ENCODE assay signal across 15 cellular contexts in genomic region chr7:102248081-102248455, GRCh38. TPM values are rescaled to one million over a fixed set of nuclear protein-coding genes. Genes with fewer than 3 reads are reported as not detected.
DNase-seq lines count a peak whose midpoint lies in the region; ATAC-seq and TF ChIP-seq lines count a peak whose summit lies in the region.
"Had no signal": no experiment of that assay in that cellular context is flagged by ENCODE, and none has a peak within 500 bp of the region (broad histone marks: within the 10 kb centered on the region; RNA-seq: fewer than 3 reads in every experiment).

No MANE protein-coding gene starts in this region.

- no peak overlapping the region for H2AK5ac ChIP-seq in mesendoderm (ENCODE audit: low read length)

- no peak overlapping the region for H3K4me2 ChIP-seq in mesendoderm (ENCODE audit: low read length)
- H3K4me2 ChIP-seq: BLaER1 treated with 17β-estradiol and CSF1 and Interleukin-3, amounts not matched to agents 10 nM and 100 nM had no signal

- WGBS in iPS DF 6.9 (ENCODE audit: insufficient coverage, insufficient read length): no CpG with 5 or more reads among the region's 14 CpGs
- no CpG with 5 or more reads among the region's 14 CpGs for WGBS in mesendoderm (ENCODE audit: extremely low coverage, insufficient coverage, low lambda C conversion rate)
- WGBS in testis, 2 donors: 61 to 77% methylated on average over 11 to 14 of the region's 14 CpGs

- POLR2A ChIA-PET in CD8-positive, alpha-beta memory T cell (lab: Charles Lee): no interaction called here

- H3K27me3 Mint-ChIP-seq in stimulated activated naive CD8-positive, alpha-beta T cell treated with anti-CD3 and anti-CD28 coated beads, Interleukin-15, amount 100 ng/mL, for 72 hours: no peaks in the 10 kb centered on the region
- no peaks in the 10 kb centered on the region for H3K27me3 Mint-ChIP-seq in T-helper 2 cell treated with Interferon-gamma antibody and Interleukin-4, amounts not matched to agents 5 μg/mL and 100 μg/mL, for 36 hours (ENCODE audit: low read depth)
- peaks cover 0 to 3% (median 2%) of the 10 kb centered on the region in 3 donors for H3K27me3 Mint-ChIP-seq in CD14-positive monocyte (ENCODE audit: low read depth in 3 of 3)
- H3K27me3 Mint-ChIP-seq in CD8-positive, alpha-beta memory T cell: no peaks in the 10 kb centered on the region
- H3K27me3 Mint-ChIP-seq: B cell; CD4-positive, CD25-positive, alpha-beta regulatory T cell had no signal

- no peak overlapping the region for H2BK5ac ChIP-seq in mesendoderm (ENCODE audit: low read length)

- intact Hi-C loops in testis (cut with DNase I; ENCODE audit: low total_unique reads): no loop called here
- intact Hi-C loops in CD14-positive monocyte (cut with micrococcal nuclease): no loop called here

- no peak for TF ChIP-seq POLR2A in testis (IDR thresholded peaks at IDR 0.05)

- H3K9me3 ChIP-seq in iPS DF 6.9 (ENCODE audit: control insufficient read depth, insufficient read depth, low read length): no peaks in the 10 kb centered on the region
- H3K9me3 ChIP-seq in testis: no peaks in the 10 kb centered on the region
- H3K9me3 ChIP-seq in CD8-positive, alpha-beta memory T cell (ENCODE audit: low read length): no peaks in the 10 kb centered on the region
- H3K9me3 ChIP-seq: BLaER1 treated with 17β-estradiol and CSF1 and Interleukin-3, amounts not matched to agents 10 nM and 100 nM; Caco-2 had no signal

- H3K27me3 ChIP-seq in iPS DF 6.9 (ENCODE audit: control insufficient read depth, insufficient read depth, low read length) (no peaks in the 10 kb centered on the region), mesendoderm (ENCODE audit: insufficient read depth, low read length, poor library complexity) (no peaks in the 10 kb centered on the region), testis (no peaks in the 10 kb centered on the region)
- H3K27me3 ChIP-seq in CD8-positive, alpha-beta memory T cell (ENCODE audit: insufficient read depth, low read length, poor library complexity, severe bottlenecking): no peaks in the 10 kb centered on the region
- H3K27me3 ChIP-seq: BLaER1 treated with 17β-estradiol and CSF1 and Interleukin-3, amounts not matched to agents 10 nM and 100 nM had no signal

- TF ChIP-seq CTCF in testis (IDR thresholded peaks at IDR 0.05) (no peak), CD14-positive monocyte (IDR thresholded peaks at IDR 0.05) (no peak)

- ATAC-seq in stimulated activated naive CD8-positive, alpha-beta T cell treated with anti-CD3 and anti-CD28 coated beads, Interleukin-15, amount 100 ng/mL, for 72 hours: peak; percentile 34
- ATAC-seq in stimulated activated naive CD8-positive, alpha-beta T cell treated with anti-CD3 and anti-CD28 coated beads, Interleukin-15, Interleukin-2, amounts not matched to agents 100 U/mL and 50 U/mL, for 24 hours: no peak
- ATAC-seq: HepG2 had no signal

- H3K36me3 Mint-ChIP-seq in T-helper 2 cell treated with Interferon-gamma antibody and Interleukin-4, amounts not matched to agents 5 μg/mL and 100 μg/mL, for 36 hours (ENCODE audit: low read depth): peaks cover 3% of the 10 kb centered on the region
- peaks cover 49 to 83% of the 10 kb centered on the region in 2 donors for H3K36me3 Mint-ChIP-seq in CD14-positive monocyte
- peaks cover 5 to 39% (median 10%) of the 10 kb centered on the region in 3 donors for H3K36me3 Mint-ChIP-seq in CD8-positive, alpha-beta memory T cell

- no peaks in the 10 kb centered on the region for H3K79me2 ChIP-seq in mesendoderm (ENCODE audit: control insufficient read depth, insufficient read depth, low read length)

- H4K8ac ChIP-seq in mesendoderm (ENCODE audit: low read depth, low read length): no peak overlapping the region

- H2BK15ac ChIP-seq in mesendoderm (replicated peaks; ENCODE audit: low read depth): no peak overlapping the region

- no peaks in the 10 kb centered on the region for H3K9me3 Mint-ChIP-seq in stimulated activated naive CD8-positive, alpha-beta T cell treated with anti-CD3 and anti-CD28 coated beads, Interleukin-15, amount 100 ng/mL, for 72 hours
- no peaks in the 10 kb centered on the region for H3K9me3 Mint-ChIP-seq in T-helper 2 cell treated with Interferon-gamma antibody and Interleukin-4, amounts not matched to agents 5 μg/mL and 100 μg/mL, for 36 hours
- H3K9me3 Mint-ChIP-seq in CD14-positive monocyte: peaks cover 0 to 4% (median 0%) of the 10 kb centered on the region in 7 donors
- H3K9me3 Mint-ChIP-seq in CD8-positive, alpha-beta memory T cell: no peaks in the 10 kb centered on the region
- H3K9me3 Mint-ChIP-seq: CD4-positive, CD25-positive, alpha-beta regulatory T cell; H9 had no signal

- peak overlapping the region; percentile 49 for H3K9ac ChIP-seq in mesendoderm (ENCODE audit: low read length)
- H3K9ac ChIP-seq: BLaER1 treated with 17β-estradiol and CSF1 and Interleukin-3, amounts not matched to agents 10 nM and 100 nM had no signal

- no peak overlapping the region for H3K4me3 Mint-ChIP-seq in stimulated activated naive CD8-positive, alpha-beta T cell treated with anti-CD3 and anti-CD28 coated beads, Interleukin-15, amount 100 ng/mL, for 72 hours
- no peak overlapping the region for H3K4me3 Mint-ChIP-seq in T-helper 2 cell treated with Interferon-gamma antibody and Interleukin-4, amounts not matched to agents 5 μg/mL and 100 μg/mL, for 36 hours
- H3K4me3 Mint-ChIP-seq in CD14-positive monocyte: no peak overlapping the region
- no peak overlapping the region for H3K4me3 Mint-ChIP-seq in CD8-positive, alpha-beta memory T cell
- H3K4me3 Mint-ChIP-seq: B cell; CD4-positive, CD25-positive, alpha-beta regulatory T cell; H9 had no signal

- H3K18ac ChIP-seq in mesendoderm (ENCODE audit: low read length): no peak overlapping the region

- no peak overlapping the region for H3K23ac ChIP-seq in mesendoderm (ENCODE audit: low read length)

- H3K4ac ChIP-seq in mesendoderm (ENCODE audit: low read depth, low read length): no peak overlapping the region

- H3K56ac ChIP-seq in mesendoderm (ENCODE audit: low read length): peak overlapping the region; percentile 56

- CTCF ChIA-PET in CD8-positive, alpha-beta memory T cell (lab: Charles Lee): no interaction called here

- H3K27ac ChIP-seq in iPS DF 6.9 (ENCODE audit: low read length) (no peak overlapping the region), mesendoderm (ENCODE audit: low read depth, low read length) (no peak overlapping the region), testis (peak overlapping the region; percentile 8 to 18)
- H3K27ac ChIP-seq in CD8-positive, alpha-beta memory T cell (ENCODE audit: low read depth, low read length): no peak overlapping the region
- H3K27ac ChIP-seq: BLaER1 treated with 17β-estradiol and CSF1 and Interleukin-3, amounts not matched to agents 10 nM and 100 nM had no signal

- H3K36me3 ChIP-seq in iPS DF 6.9 (ENCODE audit: control insufficient read depth, insufficient read depth, low read length) (no peaks in the 10 kb centered on the region), mesendoderm (ENCODE audit: control insufficient read depth, insufficient read depth, low read length) (peaks cover 4% of the 10 kb centered on the region), testis (ENCODE audit: low read depth, missing control alignments) (no peaks in the 10 kb centered on the region)
- H3K36me3 ChIP-seq in CD8-positive, alpha-beta memory T cell (ENCODE audit: insufficient read depth, low read length): no peaks in the 10 kb centered on the region

- no peaks in the 10 kb centered on the region for H3K4me1 Mint-ChIP-seq in stimulated activated naive CD8-positive, alpha-beta T cell treated with anti-CD3 and anti-CD28 coated beads, Interleukin-15, amount 100 ng/mL, for 72 hours
- peaks cover 6% of the 10 kb centered on the region for H3K4me1 Mint-ChIP-seq in T-helper 2 cell treated with Interferon-gamma antibody and Interleukin-4, amounts not matched to agents 5 μg/mL and 100 μg/mL, for 36 hours (ENCODE audit: low read depth)
- H3K4me1 Mint-ChIP-seq in CD14-positive monocyte: no peaks in the 10 kb centered on the region
- no peaks in the 10 kb centered on the region for H3K4me1 Mint-ChIP-seq in CD8-positive, alpha-beta memory T cell
- H3K4me1 Mint-ChIP-seq: CD4-positive, CD25-positive, alpha-beta regulatory T cell had no signal

- no peak for DNase-seq in stimulated activated naive CD8-positive, alpha-beta T cell treated with anti-CD3 and anti-CD28 coated beads, Interleukin-15, amount 100 ng/mL, for 72 hours
- DNase-seq in stimulated activated naive CD8-positive, alpha-beta T cell treated with anti-CD3 and anti-CD28 coated beads, Interleukin-15, Interleukin-2, amounts not matched to agents 100 U/mL and 50 U/mL, for 24 hours: no peak
- DNase-seq in iPS DF 6.9 (ENCODE audit: low read depth, low spot score): no peak
- DNase-seq in mesendoderm: no peak
- DNase-seq in testis: no peak
- no peak for DNase-seq in T-helper 2 cell treated with Interferon-gamma antibody and Interleukin-4, amounts not matched to agents 5 μg/mL and 100 μg/mL, for 36 hours (ENCODE audit: low spot score)
- DNase-seq in CD14-positive monocyte (ENCODE audit: low spot score): no peak
- DNase-seq in CD8-positive, alpha-beta memory T cell: no peak
- DNase-seq: Caco-2; CD4-positive, CD25-positive, alpha-beta regulatory T cell; GOT3 had no signal

- H2BK120ac ChIP-seq in mesendoderm (ENCODE audit: low read depth, low read length): no peak overlapping the region

- no peak overlapping the region for H3K27ac Mint-ChIP-seq in stimulated activated naive CD8-positive, alpha-beta T cell treated with anti-CD3 and anti-CD28 coated beads, Interleukin-15, amount 100 ng/mL, for 72 hours
- no peak overlapping the region for H3K27ac Mint-ChIP-seq in T-helper 2 cell treated with Interferon-gamma antibody and Interleukin-4, amounts not matched to agents 5 μg/mL and 100 μg/mL, for 36 hours
- no peak overlapping the region for H3K27ac Mint-ChIP-seq in CD14-positive monocyte
- H3K27ac Mint-ChIP-seq in CD8-positive, alpha-beta memory T cell: no peak overlapping the region
- H3K27ac Mint-ChIP-seq: B cell; CD4-positive, CD25-positive, alpha-beta regulatory T cell; H9 had no signal

- H3K4me1 ChIP-seq in iPS DF 6.9 (ENCODE audit: control insufficient read depth, insufficient read depth, low read length) (peaks cover 2% of the 10 kb centered on the region; the same call in 1 of the 2 replicates), mesendoderm (ENCODE audit: control insufficient read depth, low read depth, low read length) (no peaks in the 10 kb centered on the region), testis (no peaks in the 10 kb centered on the region)
- H3K4me1 ChIP-seq in CD8-positive, alpha-beta memory T cell (ENCODE audit: insufficient read depth, low read length): no peaks in the 10 kb centered on the region
- H3K4me1 ChIP-seq: Caco-2 had no signal

- H4K5ac ChIP-seq in mesendoderm (ENCODE audit: low read length): no peak overlapping the region

- H3K4me3 ChIP-seq in iPS DF 6.9 (ENCODE audit: low read length) (peak overlapping the region; percentile 21; the same call in 1 of the 2 replicates), mesendoderm (ENCODE audit: low read length) (no peak overlapping the region), testis (peak overlapping the region; percentile 10 to 27)
- no peak overlapping the region for H3K4me3 ChIP-seq in CD8-positive, alpha-beta memory T cell (ENCODE audit: low read length)
- H3K4me3 ChIP-seq: BLaER1 treated with 17β-estradiol and CSF1 and Interleukin-3, amounts not matched to agents 10 nM and 100 nM had no signal

- no peaks in the 10 kb centered on the region for H3K79me1 ChIP-seq in mesendoderm (ENCODE audit: low read length)

RNA-seq across cellular contexts. Expression of gene SH2B2, which starts 38.6 kb away (rescaled TPM):
- 3.1 TPM for polyA plus RNA-seq in mesendoderm (2013, experiment 1 of 2)
- 3.2 TPM for polyA plus RNA-seq in mesendoderm (2013, experiment 2 of 2)
- total RNA-seq in testis: 10 to 100 TPM; 22.8 to 26.6 TPM
- 4.6 TPM for polyA plus RNA-seq in testis (ENCODE audit: insufficient read depth, low read depth, low replicate concordance)
- polyA plus RNA-seq in CD14-positive monocyte: 1 to 10 TPM; 3.8 to 4.7 TPM
- 1 to 10 TPM; 1.8 TPM for total RNA-seq in CD8-positive, alpha-beta memory T cell
- polyA plus RNA-seq in CD8-positive, alpha-beta memory T cell: 1.5 TPM

Comparison
In these comparisons a context has a peak if more than half of its experiments do, and no peak if none do; other contexts are left out.
1. H3K27ac ChIP-seq: peak in testis (2 of 2); none in iPS DF 6.9 (single experiment), mesendoderm (single experiment) and CD8-positive, alpha-beta memory T cell (single experiment).
2. H3K4me3 ChIP-seq: peak in iPS DF 6.9 (single experiment) and testis (2 of 2); none in mesendoderm (single experiment) and CD8-positive, alpha-beta memory T cell (single experiment).